15 cellular contexts compared by ENCODE assay signal in the genomic region with DNA sequence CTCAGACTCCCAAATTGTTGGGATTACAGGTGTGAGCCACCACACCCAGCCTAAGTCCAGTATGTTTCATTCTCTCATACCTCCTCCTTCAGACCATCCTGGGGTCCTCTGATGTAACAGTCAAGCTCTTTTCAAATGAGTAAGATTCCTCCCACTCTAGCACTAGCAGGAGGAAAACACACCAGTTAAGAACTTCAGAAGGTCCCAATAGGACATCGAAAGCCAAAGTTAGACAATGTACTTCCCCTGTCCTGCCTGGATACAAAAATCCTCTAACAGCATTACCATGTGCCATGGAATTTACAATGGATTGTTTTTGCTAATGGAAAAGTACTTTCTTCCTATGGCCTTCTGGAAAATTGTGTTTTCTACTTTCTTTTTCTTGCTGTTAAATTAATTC.
DNase-seq lines count a peak whose midpoint lies in the region; ATAC-seq and TF ChIP-seq lines count a peak whose summit lies in the region.
"Had no signal": no experiment of that assay in that cellular context is flagged by ENCODE, and none has a peak within 500 bp of the region (broad histone marks: within the 10 kb centered on the region; RNA-seq: fewer than 3 reads in every experiment).

No MANE protein-coding gene starts in this region.

- H3K27me3 Mint-ChIP-seq in neural progenitor cell (ENCODE audit: insufficient read depth, low read depth): peaks cover 4% of the 10 kb centered on the region

- no peaks in the 10 kb centered on the region for H4K20me1 ChIP-seq in neural progenitor cell (ENCODE audit: low read depth)
- H4K20me1 ChIP-seq: BLaER1 treated with 17β-estradiol and CSF1 and Interleukin-3, amounts not matched to agents 10 nM and 100 nM had no signal

- peak overlapping the region; percentile 4 for H3K9ac ChIP-seq in adipocyte (ENCODE audit: low read length)
- no peak overlapping the region for H3K9ac ChIP-seq in neural progenitor cell
- H3K9ac ChIP-seq: BLaER1 treated with 17β-estradiol and CSF1 and Interleukin-3, amounts not matched to agents 10 nM and 100 nM; SK-N-SH had no signal

- no peak for TF ChIP-seq CTCF in Panc1 (IDR thresholded peaks at IDR 0.05)
- TF ChIP-seq CTCF in neural progenitor cell (IDR thresholded peaks at IDR 0.05): no peak

- H3K9me3 ChIP-seq in Panc1 (ENCODE audit: control insufficient read depth, insufficient read depth, low read depth, low read length): no peaks in the 10 kb centered on the region; the same call in 1 of the 2 replicates
- H3K9me3 ChIP-seq in adipocyte (ENCODE audit: control insufficient read depth, low read length): no peaks in the 10 kb centered on the region
- peaks cover 8% of the 10 kb centered on the region for H3K9me3 ChIP-seq in neural progenitor cell (ENCODE audit: low read depth)
- H3K9me3 ChIP-seq: SK-N-SH had no signal

- H3K27ac ChIP-seq in Panc1 (ENCODE audit: low read length): peak overlapping the region; percentile 83
- no peak overlapping the region for H3K27ac ChIP-seq in neural progenitor cell
- H3K27ac ChIP-seq: BLaER1 treated with 17β-estradiol and CSF1 and Interleukin-3, amounts not matched to agents 10 nM and 100 nM; PC-9; RWPE1 had no signal

- BruUV-seq in Panc1 (replicated peaks; lab: Mats Ljungman, UMichigan): no TSS peak

- peaks cover 13% of the 10 kb centered on the region for H3K4me1 Mint-ChIP-seq in neural progenitor cell

- H3K79me2 ChIP-seq in neural progenitor cell (ENCODE audit: low read depth): no peaks in the 10 kb centered on the region

- in situ Hi-C loops in Panc1 (cut with HindIII; ENCODE audit: low pct_unique_long_range_greater_than_20kb, low sequenced_read_pairs): no loop called here

- H3K36me3 ChIP-seq in Panc1 (ENCODE audit: control insufficient read depth, insufficient read depth, low read length) (no peaks in the 10 kb centered on the region), adipocyte (ENCODE audit: control insufficient read depth, insufficient read depth, low read length, severe bottlenecking) (no peaks in the 10 kb centered on the region), neural progenitor cell (no peaks in the 10 kb centered on the region)

- intact Hi-C loops in Panc1 (cut with micrococcal nuclease; ENCODE audit: unreplicated experiment) (loop anchor here (5.0 kb wide), 2 partner anchors 114 to 191 kb away; no protein-coding TSS in a partner anchor), left ventricle myocardium superior (cut with micrococcal nuclease) (loop anchor here (5.0 kb wide), 1 partner anchor 114 kb away; no protein-coding TSS in a partner anchor)

- no peak overlapping the region for H2AFZ ChIP-seq in neural progenitor cell (replicated peaks)
- H2AFZ ChIP-seq: PC-9 had no signal

- peak overlapping the region; percentile 28 for H3K27ac Mint-ChIP-seq in neural progenitor cell
- H3K27ac Mint-ChIP-seq: CD4-positive, alpha-beta T cell had no signal

- ATAC-seq in Panc1: 0 out of 2 replicates have a peak, but pooled peaks have one; percentile 52
- ATAC-seq in left ventricle myocardium superior: peak; percentile 64
- ATAC-seq in GM21390 (IDR thresholded peaks at IDR 0.05; ENCODE audit: unreplicated experiment): no peak
- no peak for ATAC-seq in GM21717 (IDR thresholded peaks at IDR 0.05; ENCODE audit: unreplicated experiment)

- H3K4me3 ChIP-seq in Panc1 (ENCODE audit: low read depth in 2 of 2, low read length in 2 of 2) (no peak overlapping the region), adipocyte (ENCODE audit: low read length) (no peak overlapping the region), neural progenitor cell (no peak overlapping the region)
- H3K4me3 ChIP-seq: A549; BLaER1 treated with 17β-estradiol and CSF1 and Interleukin-3, amounts not matched to agents 10 nM and 100 nM; PC-9 had no signal

- H3K4me1 ChIP-seq in Panc1 (ENCODE audit: control insufficient read depth, insufficient read depth, low read length) (peaks cover 14% of the 10 kb centered on the region; the same call in 1 of the 2 replicates), adipocyte (ENCODE audit: control insufficient read depth, insufficient read depth, low read length) (peaks cover 1% of the 10 kb centered on the region), neural progenitor cell (peaks cover 15% of the 10 kb centered on the region)
- H3K4me1 ChIP-seq: A549; BLaER1 treated with 17β-estradiol and CSF1 and Interleukin-3, amounts not matched to agents 10 nM and 100 nM had no signal

- H3K36me3 Mint-ChIP-seq in neural progenitor cell: peaks cover 14% of the 10 kb centered on the region

- DNase-seq in Panc1 (ENCODE audit: low read depth, low spot score) (no peak), adipocyte (ENCODE audit: low read depth) (no peak), left ventricle myocardium superior (no peak), neural progenitor cell (ENCODE audit: low spot score) (no peak), COLO829 (ENCODE audit: low spot score) (no peak)
- DNase-seq: CD4-positive, alpha-beta T cell; NCI-H2107; SIG-M5 had no signal

- CTCF ChIA-PET in Panc1 (lab: Charles Lee): interaction anchor here (0.6 to 1.7 kb wide), 12 partner anchors 9 to 507 kb away, joined by 3 to 11 read pairs (median 4); a partner anchor contains a TSS

- no peak overlapping the region for H3K4me3 Mint-ChIP-seq in neural progenitor cell
- H3K4me3 Mint-ChIP-seq: CD4-positive, alpha-beta T cell had no signal

- peaks cover 25% of the 10 kb centered on the region for H3K9me3 Mint-ChIP-seq in neural progenitor cell

- POLR2A ChIA-PET in Panc1 (lab: Charles Lee): no interaction called here

- H3K4me2 ChIP-seq in neural progenitor cell: no peak overlapping the region
- H3K4me2 ChIP-seq: A549; BLaER1 treated with 17β-estradiol and CSF1 and Interleukin-3, amounts not matched to agents 10 nM and 100 nM; PC-9; SK-N-SH had no signal

- no peaks in the 10 kb centered on the region for H3K27me3 ChIP-seq in Panc1 (ENCODE audit: control insufficient read depth, insufficient read depth, low read length)
- no peaks in the 10 kb centered on the region for H3K27me3 ChIP-seq in adipocyte (replicated peaks; ENCODE audit: control insufficient read depth, insufficient read depth, low read length)
- no peaks in the 10 kb centered on the region for H3K27me3 ChIP-seq in neural progenitor cell
- H3K27me3 ChIP-seq: BLaER1 treated with 17β-estradiol and CSF1 and Interleukin-3, amounts not matched to agents 10 nM and 100 nM had no signal

- H3F3A ChIP-seq in neural progenitor cell (ENCODE audit: low read depth): peaks cover 16% of the 10 kb centered on the region

Comparison
In these comparisons a context has a peak if more than half of its experiments do, and no peak if none do; other contexts are left out.
1. ATAC-seq: peak in Panc1 (single experiment) and left ventricle myocardium superior (single experiment); none in GM21390 (single experiment) and GM21717 (single experiment).